ENCODE assay signal across 32 cellular contexts in the genomic region with DNA sequence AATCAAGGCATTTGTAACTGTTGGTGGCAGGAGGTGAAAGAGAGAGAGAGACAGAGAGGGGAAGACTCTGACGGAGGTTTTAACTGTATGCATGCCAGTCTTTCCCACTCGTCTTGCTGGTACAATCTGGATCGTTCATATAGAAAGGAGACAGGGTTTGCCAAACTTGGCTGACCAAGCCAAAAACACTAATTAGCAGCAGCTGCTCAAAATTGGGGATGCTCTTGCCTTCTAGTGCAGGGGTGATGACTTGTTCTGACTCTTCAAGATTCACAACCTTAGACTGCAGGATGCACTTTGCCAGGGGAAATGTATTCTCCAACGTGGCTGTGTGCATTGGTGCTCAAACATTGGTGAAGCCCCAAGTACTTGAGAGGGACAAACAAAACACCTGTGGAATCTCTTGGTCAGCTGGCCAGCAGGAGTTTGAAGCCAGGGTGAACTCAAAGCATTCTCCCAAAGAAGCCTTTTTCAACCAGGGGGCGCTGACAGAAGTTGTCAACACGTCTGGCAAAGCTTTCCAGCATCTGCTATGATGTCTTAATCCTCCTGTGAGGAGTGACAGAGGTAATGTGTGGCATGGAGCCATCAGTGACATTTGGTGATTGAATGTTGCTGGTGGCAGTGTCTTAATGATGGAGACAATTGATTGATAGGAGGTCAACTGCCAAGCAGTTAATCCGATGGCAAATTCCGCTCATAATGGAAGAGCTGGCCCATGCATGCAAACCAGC.
DNase-seq lines count a peak whose midpoint lies in the region; ATAC-seq and TF ChIP-seq lines count a peak whose summit lies in the region.
"Had no signal": no experiment of that assay in that cellular context is flagged by ENCODE, and none has a peak within 500 bp of the region (broad histone marks: within the 10 kb centered on the region; RNA-seq: fewer than 3 reads in every experiment).

No MANE protein-coding gene starts in this region.

- ATAC-seq in GM23338 (no peak), HG03565 (IDR thresholded peaks at IDR 0.05; ENCODE audit: unreplicated experiment) (no peak)
- ATAC-seq: Panc1, right cardiac atrium had no signal

- H3K9ac ChIP-seq in neural progenitor cell: no peak overlapping the region
- H3K9ac ChIP-seq: BLaER1 had no signal

- H3K4me1 ChIP-seq in GM23338 (ENCODE audit: insufficient read depth) (peaks cover 7% of the 10 kb centered on the region; the same call in 1 of the 2 replicates), neural progenitor cell (peaks cover 16% of the 10 kb centered on the region)
- H3K4me1 ChIP-seq: BLaER1, colonic mucosa, left ventricle myocardium inferior, spleen, vagina had no signal

- no peaks in the 10 kb centered on the region for H3F3A ChIP-seq in GM23338 (replicated peaks; ENCODE audit: low read depth)
- H3F3A ChIP-seq in neural progenitor cell (ENCODE audit: low read depth): peaks cover 12% of the 10 kb centered on the region

- H3K4me1 Mint-ChIP-seq in GM23338 (peaks cover 14% of the 10 kb centered on the region), neural progenitor cell (peaks cover 8% of the 10 kb centered on the region)
- H3K4me1 Mint-ChIP-seq: activated CD4-positive, alpha-beta T cell treated with anti-CD3 and anti-CD28 coated beads, Interleukin-2, amount 10 ng/mL, durations not matched to agents 24 days and 14 days; activated naive CD8-positive, alpha-beta T cell treated with anti-CD3 and anti-CD28 coated beads for 36 hours had no signal

- H3K27ac Mint-ChIP-seq in GM23338 (no peak overlapping the region), neural progenitor cell (no peak overlapping the region)
- H3K27ac Mint-ChIP-seq: activated CD4-positive, alpha-beta T cell treated with anti-CD3 and anti-CD28 coated beads, Interleukin-2, amount 10 ng/mL, durations not matched to agents 24 days and 14 days; activated naive CD8-positive, alpha-beta T cell treated with anti-CD3 and anti-CD28 coated beads for 36 hours had no signal

- no peaks in the 10 kb centered on the region for H3K9me3 ChIP-seq in neural progenitor cell (ENCODE audit: low read depth)
- H3K9me3 ChIP-seq: BLaER1, colonic mucosa, left ventricle myocardium inferior, neutrophil, tibial artery, vagina had no signal

- H3K27me3 Mint-ChIP-seq in GM23338 (ENCODE audit: insufficient read depth, low read depth, poor library complexity): peaks cover 4% of the 10 kb centered on the region
- H3K27me3 Mint-ChIP-seq in neural progenitor cell (ENCODE audit: insufficient read depth, low read depth): peaks cover 4% of the 10 kb centered on the region
- H3K27me3 Mint-ChIP-seq: activated naive CD8-positive, alpha-beta T cell treated with anti-CD3 and anti-CD28 coated beads for 36 hours had no signal

- peak overlapping the region; percentile 72; the same call in 1 of the 2 replicates for H2AFZ ChIP-seq in GM23338
- no peak overlapping the region for H2AFZ ChIP-seq in neural progenitor cell (replicated peaks)

- no peaks in the 10 kb centered on the region for H3K79me2 ChIP-seq in GM23338 (replicated peaks; ENCODE audit: insufficient read depth)
- H3K79me2 ChIP-seq in neural progenitor cell (ENCODE audit: low read depth): no peaks in the 10 kb centered on the region

- no peaks in the 10 kb centered on the region for H4K20me1 ChIP-seq in GM23338 (replicated peaks; ENCODE audit: insufficient read depth)
- H4K20me1 ChIP-seq in neural progenitor cell (ENCODE audit: low read depth): no peaks in the 10 kb centered on the region
- H4K20me1 ChIP-seq: BLaER1 had no signal

- H3K9me3 Mint-ChIP-seq in GM23338 (no peaks in the 10 kb centered on the region; the same call in 2 of the 3 replicates), neural progenitor cell (peaks cover 2% of the 10 kb centered on the region)

- DNase-seq in GM23338 (ENCODE audit: low spot score): no peak
- peak; percentile 17 for DNase-seq in NCI-H1694 treated with DMSO at 0.1 percent for 48 hours (lab: John Stamatoyannopoulos, UW)
- DNase-seq in cerebellar cortex (ENCODE audit: low spot score): peak; percentile 79
- peak; percentile 25 for DNase-seq in neural progenitor cell (ENCODE audit: low spot score)
- DNase-seq in H4 (ENCODE audit: low spot score): no peak
- DNase-seq in SK-N-DZ (ENCODE audit: low spot score): no peak
- DNase-seq: activated CD4-positive, alpha-beta T cell treated with anti-CD3 and anti-CD28 coated beads, Interleukin-2, amount 10 ng/mL, durations not matched to agents 24 days and 14 days; activated CD8-positive, alpha-beta memory T cell treated with anti-CD3 and anti-CD28 coated beads for 24 hours; activated naive CD8-positive, alpha-beta T cell treated with anti-CD3 and anti-CD28 coated beads for 36 hours; activated T-cell treated with anti-CD3 and anti-CD28 coated beads for 4 hours; aorta; colonic mucosa; effector CD4-positive, alpha-beta T cell; left ventricle myocardium inferior; NCI-H1092; NCI-H187 treated with DMSO at 0.1 percent for 48 hours; NCI-H2171 treated with DMSO at 0.1 percent for 48 hours; NCI-H526; right cardiac atrium; SHP77; spleen; SW 1271; T-helper 9 cell; tibial artery had no signal

- no peaks in the 10 kb centered on the region; the same call in 1 of the 2 replicates for H3K36me3 ChIP-seq in GM23338 (ENCODE audit: insufficient read depth)
- H3K36me3 ChIP-seq in neural progenitor cell: no peaks in the 10 kb centered on the region
- H3K36me3 ChIP-seq: BLaER1, cardiac muscle cell, colonic mucosa, left ventricle myocardium inferior, neutrophil, spleen, tibial artery, vagina had no signal

- H3K4me2 ChIP-seq in GM23338 (no peak overlapping the region), neural progenitor cell (peak overlapping the region; percentile 50)
- H3K4me2 ChIP-seq: BLaER1 had no signal

- H3K4me3 Mint-ChIP-seq in GM23338: no peak overlapping the region
- no peak overlapping the region for H3K4me3 Mint-ChIP-seq in neural progenitor cell
- H3K4me3 Mint-ChIP-seq: activated CD4-positive, alpha-beta T cell treated with anti-CD3 and anti-CD28 coated beads, Interleukin-2, amount 10 ng/mL, durations not matched to agents 24 days and 14 days; activated naive CD8-positive, alpha-beta T cell treated with anti-CD3 and anti-CD28 coated beads for 36 hours had no signal

- H3K9me2 ChIP-seq in GM23338 (ENCODE audit: insufficient read depth): peaks cover 11% of the 10 kb centered on the region; the same call in 1 of the 2 replicates

- no peak for TF ChIP-seq CTCF in GM23338 (conservative IDR thresholded peaks at IDR 0.05; ENCODE audit: low read depth in 2 of 2)
- TF ChIP-seq CTCF in neural progenitor cell (IDR thresholded peaks at IDR 0.05): peak; percentile 9

- no peak overlapping the region for H3K4me3 ChIP-seq in GM23338
- no peak overlapping the region for H3K4me3 ChIP-seq in neural progenitor cell
- H3K4me3 ChIP-seq: BLaER1, cardiac muscle cell, colonic mucosa, left ventricle myocardium inferior, spleen, tibial artery, vagina had no signal

- H3K27me3 ChIP-seq in GM23338 (ENCODE audit: insufficient read depth): no peaks in the 10 kb centered on the region
- no peaks in the 10 kb centered on the region for H3K27me3 ChIP-seq in neural progenitor cell
- H3K27me3 ChIP-seq: BLaER1, cardiac muscle cell, colonic mucosa, neutrophil, tibial artery, vagina had no signal

- H3K36me3 Mint-ChIP-seq in GM23338 (ENCODE audit: low read depth) (no peaks in the 10 kb centered on the region), neural progenitor cell (no peaks in the 10 kb centered on the region)
- H3K36me3 Mint-ChIP-seq: activated naive CD8-positive, alpha-beta T cell treated with anti-CD3 and anti-CD28 coated beads for 36 hours had no signal

- H3K27ac ChIP-seq in GM23338 (ENCODE audit: low read depth): no peak overlapping the region
- no peak overlapping the region for H3K27ac ChIP-seq in neural progenitor cell
- H3K27ac ChIP-seq: BLaER1, cardiac muscle cell, colonic mucosa, epithelial cell of prostate, left ventricle myocardium inferior, neutrophil, spleen, tibial artery, vagina, VCaP had no signal

TF ChIP-seq in GM23338, 12 proteins besides CTCF, POLR2A, EP300 and RAD21 (continues in another document):
- TF ChIP-seq EZH2phosphoT487 (IDR thresholded peaks at IDR 0.05; ENCODE audit: unreplicated experiment) (no peak), ZNF114 (CRISPR knock-in tag; IDR thresholded peaks at IDR 0.05) (no peak), NANOG (IDR thresholded peaks at IDR 0.05; ENCODE audit: borderline replicate concordance) (no peak), JUNB (IDR thresholded peaks at IDR 0.05; ENCODE audit: unreplicated experiment) (no peak)
- TF ChIP-seq, protein P1, sequence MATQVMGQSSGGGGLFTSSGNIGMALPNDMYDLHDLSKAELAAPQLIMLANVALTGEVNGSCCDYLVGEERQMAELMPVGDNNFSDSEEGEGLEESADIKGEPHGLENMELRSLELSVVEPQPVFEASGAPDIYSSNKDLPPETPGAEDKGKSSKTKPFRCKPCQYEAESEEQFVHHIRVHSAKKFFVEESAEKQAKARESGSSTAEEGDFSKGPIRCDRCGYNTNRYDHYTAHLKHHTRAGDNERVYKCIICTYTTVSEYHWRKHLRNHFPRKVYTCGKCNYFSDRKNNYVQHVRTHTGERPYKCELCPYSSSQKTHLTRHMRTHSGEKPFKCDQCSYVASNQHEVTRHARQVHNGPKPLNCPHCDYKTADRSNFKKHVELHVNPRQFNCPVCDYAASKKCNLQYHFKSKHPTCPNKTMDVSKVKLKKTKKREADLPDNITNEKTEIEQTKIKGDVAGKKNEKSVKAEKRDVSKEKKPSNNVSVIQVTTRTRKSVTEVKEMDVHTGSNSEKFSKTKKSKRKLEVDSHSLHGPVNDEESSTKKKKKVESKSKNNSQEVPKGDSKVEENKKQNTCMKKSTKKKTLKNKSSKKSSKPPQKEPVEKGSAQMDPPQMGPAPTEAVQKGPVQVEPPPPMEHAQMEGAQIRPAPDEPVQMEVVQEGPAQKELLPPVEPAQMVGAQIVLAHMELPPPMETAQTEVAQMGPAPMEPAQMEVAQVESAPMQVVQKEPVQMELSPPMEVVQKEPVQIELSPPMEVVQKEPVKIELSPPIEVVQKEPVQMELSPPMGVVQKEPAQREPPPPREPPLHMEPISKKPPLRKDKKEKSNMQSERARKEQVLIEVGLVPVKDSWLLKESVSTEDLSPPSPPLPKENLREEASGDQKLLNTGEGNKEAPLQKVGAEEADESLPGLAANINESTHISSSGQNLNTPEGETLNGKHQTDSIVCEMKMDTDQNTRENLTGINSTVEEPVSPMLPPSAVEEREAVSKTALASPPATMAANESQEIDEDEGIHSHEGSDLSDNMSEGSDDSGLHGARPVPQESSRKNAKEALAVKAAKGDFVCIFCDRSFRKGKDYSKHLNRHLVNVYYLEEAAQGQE (IDR thresholded peaks at IDR 0.05; ENCODE audit: unreplicated experiment): no peak

Comparison
In these comparisons a context has a peak if more than half of its experiments do, and no peak if none do; other contexts are left out.
1. DNase-seq: peak in NCI-H1694 treated with DMSO at 0.1 percent for 48 hours (single experiment), cerebellar cortex (single experiment) and neural progenitor cell (single experiment); none in GM23338 (single experiment), H4 (single experiment) and SK-N-DZ (single experiment).